Comparison of ENCODE assay signal across 1 cellular context in the genomic region with DNA sequence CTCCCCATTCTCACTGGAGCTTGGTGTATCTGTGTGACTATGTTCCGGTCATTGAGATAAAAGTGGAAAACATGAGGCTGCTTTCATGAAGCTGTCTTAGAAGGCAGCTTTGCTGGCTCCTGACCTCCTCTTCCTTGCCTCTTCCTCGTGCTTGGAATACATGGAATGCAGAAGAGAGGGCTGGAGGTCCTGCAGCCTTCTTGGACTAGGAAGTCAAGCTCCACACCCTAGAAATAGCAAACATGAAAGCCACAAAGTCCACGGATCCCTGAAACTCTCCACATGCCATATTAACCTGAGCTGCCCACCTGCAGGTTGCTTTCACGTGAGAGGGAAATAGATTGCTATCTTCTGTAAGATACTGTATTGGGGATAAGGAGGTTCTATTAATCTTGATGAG.
TF ChIP-seq lines count a peak whose summit lies in the region.

No MANE protein-coding gene starts in this region.

TF ChIP-seq in HEK293, 187 proteins besides CTCF, POLR2A, EP300 and RAD21 (continued from another document):
- TF ChIP-seq, protein P1, sequence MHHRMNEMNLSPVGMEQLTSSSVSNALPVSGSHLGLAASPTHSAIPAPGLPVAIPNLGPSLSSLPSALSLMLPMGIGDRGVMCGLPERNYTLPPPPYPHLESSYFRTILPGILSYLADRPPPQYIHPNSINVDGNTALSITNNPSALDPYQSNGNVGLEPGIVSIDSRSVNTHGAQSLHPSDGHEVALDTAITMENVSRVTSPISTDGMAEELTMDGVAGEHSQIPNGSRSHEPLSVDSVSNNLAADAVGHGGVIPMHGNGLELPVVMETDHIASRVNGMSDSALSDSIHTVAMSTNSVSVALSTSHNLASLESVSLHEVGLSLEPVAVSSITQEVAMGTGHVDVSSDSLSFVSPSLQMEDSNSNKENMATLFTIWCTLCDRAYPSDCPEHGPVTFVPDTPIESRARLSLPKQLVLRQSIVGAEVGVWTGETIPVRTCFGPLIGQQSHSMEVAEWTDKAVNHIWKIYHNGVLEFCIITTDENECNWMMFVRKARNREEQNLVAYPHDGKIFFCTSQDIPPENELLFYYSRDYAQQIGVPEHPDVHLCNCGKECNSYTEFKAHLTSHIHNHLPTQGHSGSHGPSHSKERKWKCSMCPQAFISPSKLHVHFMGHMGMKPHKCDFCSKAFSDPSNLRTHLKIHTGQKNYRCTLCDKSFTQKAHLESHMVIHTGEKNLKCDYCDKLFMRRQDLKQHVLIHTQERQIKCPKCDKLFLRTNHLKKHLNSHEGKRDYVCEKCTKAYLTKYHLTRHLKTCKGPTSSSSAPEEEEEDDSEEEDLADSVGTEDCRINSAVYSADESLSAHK (tag by site-specific recombination; IDR thresholded peaks at IDR 0.05) = no peak
- TF ChIP-seq SETDB1 (IDR thresholded peaks at IDR 0.05; ENCODE audit: insufficient read length, low read length) = peak; percentile 86
- TF ChIP-seq TRIM28 (IDR thresholded peaks at IDR 0.05; ENCODE audit: borderline replicate concordance, low read length) = peak; percentile 65; the same call in 1 of the 2 replicates
- TF ChIP-seq, protein P2, sequence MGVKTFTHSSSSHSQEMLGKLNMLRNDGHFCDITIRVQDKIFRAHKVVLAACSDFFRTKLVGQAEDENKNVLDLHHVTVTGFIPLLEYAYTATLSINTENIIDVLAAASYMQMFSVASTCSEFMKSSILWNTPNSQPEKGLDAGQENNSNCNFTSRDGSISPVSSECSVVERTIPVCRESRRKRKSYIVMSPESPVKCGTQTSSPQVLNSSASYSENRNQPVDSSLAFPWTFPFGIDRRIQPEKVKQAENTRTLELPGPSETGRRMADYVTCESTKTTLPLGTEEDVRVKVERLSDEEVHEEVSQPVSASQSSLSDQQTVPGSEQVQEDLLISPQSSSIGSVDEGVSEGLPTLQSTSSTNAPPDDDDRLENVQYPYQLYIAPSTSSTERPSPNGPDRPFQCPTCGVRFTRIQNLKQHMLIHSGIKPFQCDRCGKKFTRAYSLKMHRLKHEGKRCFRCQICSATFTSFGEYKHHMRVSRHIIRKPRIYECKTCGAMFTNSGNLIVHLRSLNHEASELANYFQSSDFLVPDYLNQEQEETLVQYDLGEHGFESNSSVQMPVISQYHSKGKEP (tag by site-specific recombination; IDR thresholded peaks at IDR 0.05) = no peak
- TF ChIP-seq ZNF366 (tag by site-specific recombination; conservative IDR thresholded peaks at IDR 0.05) = no peak
- no peak for TF ChIP-seq ZNF155 (tag by site-specific recombination; IDR thresholded peaks at IDR 0.05)
- no peak for TF ChIP-seq ZNF660 (tag by site-specific recombination; IDR thresholded peaks at IDR 0.05)
- TF ChIP-seq ZNF48 (tag by site-specific recombination; IDR thresholded peaks at IDR 0.05) = no peak
TF ChIP-seq in HEK293: peak in this region for 2.
